Comparison of ENCODE assay signal across 1 cellular context in genomic region chr15:34342737-34343575, GRCh38.
TF ChIP-seq lines count a peak whose summit lies in the region.

TSS of gene NOP10 (minus strand) at chr15:34343136. CDS start at chr15:34343073, 63 bp downstream.
TSS of gene NUTM1 (plus strand) at chr15:34343315. CDS start at chr15:34343697, 382 bp downstream.

TF ChIP-seq in H1, 55 proteins besides CTCF, POLR2A, EP300 and RAD21:
- TF ChIP-seq POLR2AphosphoS5 (IDR thresholded peaks at IDR 0.05; ENCODE audit: low read depth, low read length) (peak; percentile 93), RNF2 (IDR thresholded peaks at IDR 0.05; ENCODE audit: borderline replicate concordance, low read depth, low read length, missing control alignments, poor library complexity, severe bottlenecking) (no peak), ATF2 (IDR thresholded peaks at IDR 0.05; ENCODE audit: low read length) (peak; percentile 60; the same call in 1 of the 2 replicates), TEAD4 (IDR thresholded peaks at IDR 0.05; ENCODE audit: low read depth, low read length) (0 out of 2 replicates have a peak, but pooled peaks have one; percentile 23), EGR1 (IDR thresholded peaks at IDR 0.05; ENCODE audit: borderline replicate concordance, low read depth, low read length) (peak; percentile 90), SAP30 (IDR thresholded peaks at IDR 0.05; ENCODE audit: insufficient read depth, insufficient replicate concordance, low read length) (no peak), JUND (IDR thresholded peaks at IDR 0.05; ENCODE audit: low read length) (peak; percentile 82; the same call in 1 of the 2 replicates), GABPA (IDR thresholded peaks at IDR 0.05; ENCODE audit: borderline replicate concordance, insufficient read depth, low read length) (peak; percentile 87; the same call in 1 of the 2 replicates), ASH2L (IDR thresholded peaks at IDR 0.05; ENCODE audit: low read length) (peak; percentile 83), TBP (IDR thresholded peaks at IDR 0.05; ENCODE audit: low read depth, low read length) (peak; percentile 74), USF2 (IDR thresholded peaks at IDR 0.05; ENCODE audit: low read length) (peak; percentile 93), TAF1 (IDR thresholded peaks at IDR 0.05; ENCODE audit: low read depth, low read length) (peak; percentile 73), CREB1 (IDR thresholded peaks at IDR 0.05) (peak; percentile 65), SIX5 (IDR thresholded peaks at IDR 0.05; ENCODE audit: low read depth, low read length) (no peak), EZH2 (IDR thresholded peaks at IDR 0.05; ENCODE audit: low read depth, low read length, severe bottlenecking) (no peak), TCF12 (IDR thresholded peaks at IDR 0.05; ENCODE audit: low read depth, low read length) (no peak), CHD2 (IDR thresholded peaks at IDR 0.05; ENCODE audit: low read length) (no peak), CHD7 (IDR thresholded peaks at IDR 0.05; ENCODE audit: insufficient replicate concordance, low read length) (peak; percentile 33), RFX5 (IDR thresholded peaks at IDR 0.05; ENCODE audit: borderline replicate concordance, low read depth, low read length) (no peak), SIRT6 (IDR thresholded peaks at IDR 0.05; ENCODE audit: low read length) (peak; percentile 26), BCL11A (IDR thresholded peaks at IDR 0.05; ENCODE audit: low read depth in 2 of 2, low read length in 2 of 2) (no peak), SP4 (IDR thresholded peaks at IDR 0.05; ENCODE audit: low read length) (no peak), E2F6 (IDR thresholded peaks at IDR 0.05) (peak; percentile 89), ZNF274 (IDR thresholded peaks at IDR 0.05; ENCODE audit: borderline replicate concordance, extremely low read depth, low read length) (no peak), KDM5A (IDR thresholded peaks at IDR 0.05; ENCODE audit: low read length) (no peak), YY1 (IDR thresholded peaks at IDR 0.05; ENCODE audit: low read depth, low read length) (peak; percentile 50; the same call in 1 of the 2 replicates), KDM4A (IDR thresholded peaks at IDR 0.05; ENCODE audit: low read depth, low read length, severe bottlenecking) (peak; percentile 62), SRF (IDR thresholded peaks at IDR 0.05; ENCODE audit: low read depth, low read length) (no peak), SIN3A (conservative IDR thresholded peaks at IDR 0.05 in 1 of 2, IDR thresholded peaks at IDR 0.05 in 1 of 2; ENCODE audit: low read depth in 1 of 2, low read length in 2 of 2) (peak; percentile 72 to 94; a peak in 2 of 4 replicates), SP2 (IDR thresholded peaks at IDR 0.05; ENCODE audit: low read length) (no peak), BACH1 (IDR thresholded peaks at IDR 0.05; ENCODE audit: low read length) (no peak), KDM1A (IDR thresholded peaks at IDR 0.05; ENCODE audit: borderline replicate concordance, low read length) (no peak), FOSL1 (IDR thresholded peaks at IDR 0.05; ENCODE audit: insufficient read depth, low read depth, low read length) (no peak), SUZ12 (IDR thresholded peaks at IDR 0.05; ENCODE audit: low read length) (no peak), CTBP2 (IDR thresholded peaks at IDR 0.05; ENCODE audit: borderline replicate concordance, insufficient read depth, insufficient read length, low read length) (no peak), HDAC2 (IDR thresholded peaks at IDR 0.05; ENCODE audit: borderline replicate concordance in 1 of 2, low read depth in 2 of 2, low read length in 2 of 2) (0 out of 4 replicates have a peak, but pooled peaks have one; percentile 10 to 50), GTF2F1 (IDR thresholded peaks at IDR 0.05; ENCODE audit: borderline replicate concordance, low read depth, low read length) (peak; percentile 56; the same call in 1 of the 2 replicates), HDAC6 (IDR thresholded peaks at IDR 0.05; ENCODE audit: low read depth, low read length) (no peak), ATF3 (IDR thresholded peaks at IDR 0.05; ENCODE audit: insufficient read depth, low read depth, low read length) (peak; percentile 85), CEBPB (IDR thresholded peaks at IDR 0.05; ENCODE audit: low read depth, low read length) (no peak), JUN (IDR thresholded peaks at IDR 0.05; ENCODE audit: low read depth, low read length) (no peak), RBBP5 (IDR thresholded peaks at IDR 0.05; ENCODE audit: borderline replicate concordance, low read depth, low read length) (no peak), CBX8 (IDR thresholded peaks at IDR 0.05; ENCODE audit: borderline replicate concordance, low read depth, low read length) (no peak), TAF7 (optimal IDR thresholded peaks at IDR 0.05; ENCODE audit: borderline replicate concordance, low read depth, low read length) (no peak), RXRA (IDR thresholded peaks at IDR 0.05; ENCODE audit: insufficient read depth, low read depth, low read length) (no peak), POU5F1 (IDR thresholded peaks at IDR 0.05; ENCODE audit: low read depth, low read length) (no peak), MAX (IDR thresholded peaks at IDR 0.05) (peak; percentile 98), CBX5 (IDR thresholded peaks at IDR 0.05; ENCODE audit: low read depth, low read length) (no peak), MAFK (IDR thresholded peaks at IDR 0.05; ENCODE audit: low read depth, low read length) (no peak), NANOG (IDR thresholded peaks at IDR 0.05; ENCODE audit: insufficient read depth, low read depth, low read length, poor library complexity, severe bottlenecking) (peak; percentile 34), PHF8 (conservative IDR thresholded peaks at IDR 0.05; ENCODE audit: low read depth, low read length) (peak; percentile 78), CHD1 (IDR thresholded peaks at IDR 0.05; ENCODE audit: low read depth, low read length) (peak; percentile 87), BRCA1 (IDR thresholded peaks at IDR 0.05; ENCODE audit: low read depth, low read length) (no peak), NRF1 (IDR thresholded peaks at IDR 0.05; ENCODE audit: low read depth, low read length) (no peak), SP1 (IDR thresholded peaks at IDR 0.05; ENCODE audit: low read depth, low read length) (peak; percentile 37; the same call in 1 of the 2 replicates)
